16 cellular contexts compared by ENCODE assay signal in the genomic region with DNA sequence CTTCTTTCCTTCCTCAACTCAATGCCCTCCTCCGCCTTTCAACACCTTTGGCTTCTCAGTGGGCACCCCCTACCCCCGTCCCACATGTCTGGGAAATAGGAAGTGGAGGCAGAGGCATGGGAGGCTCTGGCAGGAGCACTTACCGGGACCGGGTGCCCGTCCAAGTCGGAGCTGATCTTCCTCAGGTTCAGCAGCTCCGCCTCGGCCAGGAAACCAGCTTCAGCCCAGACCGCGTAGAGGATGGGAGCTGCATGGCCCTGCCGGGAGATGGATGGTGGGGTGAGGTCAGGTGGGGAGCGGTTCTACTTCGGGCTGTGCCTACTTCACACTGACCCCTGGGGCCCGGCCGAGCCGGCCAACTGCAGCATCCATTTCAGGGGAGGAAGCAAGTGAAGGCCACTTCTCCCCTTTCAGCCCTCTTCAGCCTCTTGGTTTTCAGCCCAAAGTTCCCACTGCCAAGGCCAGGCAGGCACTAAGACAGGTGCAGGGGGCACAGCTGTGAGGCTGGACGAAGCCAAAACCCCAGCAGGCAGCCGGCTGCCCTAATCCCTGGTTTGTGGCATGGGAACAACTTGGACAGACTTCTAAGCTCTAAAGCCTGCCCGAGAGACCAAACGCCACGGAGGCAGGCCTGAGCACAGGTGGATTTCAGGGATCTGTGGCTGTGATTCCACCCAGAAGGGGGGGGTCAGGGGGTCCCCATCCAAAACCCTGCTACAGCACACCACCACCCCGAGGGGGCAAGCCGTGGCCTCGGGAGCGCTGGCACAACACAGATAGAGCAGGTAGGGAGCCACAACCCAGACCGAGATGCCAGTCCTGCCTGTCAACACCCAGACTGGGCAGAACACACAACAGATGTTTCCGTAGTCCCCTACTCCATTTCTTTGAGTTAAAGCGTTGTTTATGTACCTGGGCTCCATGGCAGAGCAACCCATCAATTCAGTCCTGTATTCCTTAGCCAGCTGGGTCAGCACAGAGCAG. TPM values are rescaled to one million over a fixed set of nuclear protein-coding genes. Genes with fewer than 3 reads are reported as not detected.
DNase-seq lines count a peak whose midpoint lies in the region; ATAC-seq and TF ChIP-seq lines count a peak whose summit lies in the region.
"Had no signal": no experiment of that assay in that cellular context is flagged by ENCODE, and none has a peak within 500 bp of the region (broad histone marks: within the 10 kb centered on the region; RNA-seq: fewer than 3 reads in every experiment).

No MANE protein-coding gene starts in this region.

- POLR2A ChIA-PET in WTC11 (lab: Charles Lee) (interaction anchor here (1.5 kb wide), 1 partner anchor 9 kb away, joined by 3 read pairs; no protein-coding TSS in a partner anchor), GM10248 (lab: Yijun Ruan, JAX) (no interaction called here)

- H3K4me1 ChIP-seq in heart right ventricle, result peaks cover 10 to 93% (median 51%) of the 10 kb centered on the region in 9 donors
- peaks cover 40 to 47% of the 10 kb centered on the region in 2 donors for H3K4me1 ChIP-seq in gastrocnemius medialis

- H3K27me3 ChIP-seq in HL-60 (ENCODE audit: insufficient read depth, poor library complexity, severe bottlenecking), result no peaks in the 10 kb centered on the region
- H3K27me3 ChIP-seq in heart right ventricle, result no peaks in the 10 kb centered on the region
- H3K27me3 ChIP-seq in gastrocnemius medialis, result no peaks in the 10 kb centered on the region
- H3K27me3 ChIP-seq: dorsolateral prefrontal cortex, transverse colon had no signal

- peaks cover 61% of the 10 kb centered on the region for H3K36me3 Mint-ChIP-seq in WTC11
- H3K36me3 Mint-ChIP-seq in activated naive CD4-positive, alpha-beta T cell treated with anti-CD3 and anti-CD28 coated beads for 36 hours (ENCODE audit: low read depth), result peaks cover 16% of the 10 kb centered on the region

- H3K27ac Mint-ChIP-seq in WTC11, result peak overlapping the region; percentile 91
- H3K27ac Mint-ChIP-seq in activated naive CD4-positive, alpha-beta T cell treated with anti-CD3 and anti-CD28 coated beads for 36 hours, result no peak overlapping the region
- H3K27ac Mint-ChIP-seq: stimulated activated memory B cell treated with anti-CD40 and anti-IgM and Interleukin-4, amounts not matched to agents 10 μg/mL and 1 μg/mL and 100 μg/mL, for 72 hours had no signal

- H3K4me3 Mint-ChIP-seq in WTC11, result no peak overlapping the region
- H3K4me3 Mint-ChIP-seq in activated naive CD4-positive, alpha-beta T cell treated with anti-CD3 and anti-CD28 coated beads for 36 hours, result no peak overlapping the region
- H3K4me3 Mint-ChIP-seq: stimulated activated memory B cell treated with anti-CD40 and anti-IgM and Interleukin-4, amounts not matched to agents 10 μg/mL and 1 μg/mL and 100 μg/mL, for 72 hours had no signal

- TF ChIP-seq POLR2A in gastrocnemius medialis (IDR thresholded peaks at IDR 0.05), result no peak

- no peak for TF ChIP-seq CTCF in HL-60 (IDR thresholded peaks at IDR 0.05; ENCODE audit: insufficient read depth, low read length)
- TF ChIP-seq CTCF in WTC11 (IDR thresholded peaks at IDR 0.05), result no peak
- TF ChIP-seq CTCF in heart right ventricle (IDR thresholded peaks at IDR 0.05), result no peak
- no peak for TF ChIP-seq CTCF in gastrocnemius medialis (IDR thresholded peaks at IDR 0.05 in 4 of 5, conservative IDR thresholded peaks at IDR 0.05 in 1 of 5)
- TF ChIP-seq CTCF in GM10248 (IDR thresholded peaks at IDR 0.05; ENCODE audit: control extremely low read depth, extremely low read depth, low read depth, missing control alignments), result no peak

- H3K4me1 Mint-ChIP-seq in WTC11, result peaks cover 53% of the 10 kb centered on the region
- H3K4me1 Mint-ChIP-seq in activated naive CD4-positive, alpha-beta T cell treated with anti-CD3 and anti-CD28 coated beads for 36 hours (ENCODE audit: low read depth), result peaks cover 9% of the 10 kb centered on the region

- H3K9me3 ChIP-seq in heart right ventricle, result peaks cover 0 to 10% (median 0%) of the 10 kb centered on the region in 11 donors
- no peaks in the 10 kb centered on the region for H3K9me3 ChIP-seq in gastrocnemius medialis
- H3K9me3 ChIP-seq: transverse colon had no signal

- H3K36me3 ChIP-seq in heart right ventricle (peaks cover 0 to 63% (median 24%) of the 10 kb centered on the region in 9 donors), gastrocnemius medialis (peaks cover 0 to 35% of the 10 kb centered on the region in 2 donors)

- CTCF ChIA-PET in WTC11 (lab: Charles Lee), result no interaction called here
- CTCF ChIA-PET in activated naive CD4-positive, alpha-beta T cell treated with anti-CD3 and anti-CD28 coated beads for 36 hours (lab: Charles Lee), result interaction anchor here (1.2 kb wide), 1 partner anchor 21 kb away, joined by 3 read pairs; no protein-coding TSS in a partner anchor
- CTCF ChIA-PET in GM10248 (lab: Yijun Ruan, JAX), result interaction anchor here (0.7 to 1.5 kb wide), 5 partner anchors 12 to 45 kb away, joined by 3 to 6 read pairs (median 3); no protein-coding TSS in a partner anchor

- no peaks in the 10 kb centered on the region for H3K27me3 Mint-ChIP-seq in WTC11 (ENCODE audit: low read depth)
- H3K27me3 Mint-ChIP-seq in activated naive CD4-positive, alpha-beta T cell treated with anti-CD3 and anti-CD28 coated beads for 36 hours (ENCODE audit: low read depth), result no peaks in the 10 kb centered on the region
- H3K27me3 Mint-ChIP-seq: stimulated activated memory B cell treated with anti-CD40 and anti-IgM and Interleukin-4, amounts not matched to agents 10 μg/mL and 1 μg/mL and 100 μg/mL, for 72 hours had no signal

- no peak for DNase-seq in HL-60 (ENCODE audit: low read depth in 1 of 2, low spot score in 1 of 2)
- no peak for DNase-seq in WTC11 (ENCODE audit: low spot score)
- DNase-seq in heart right ventricle, result no peak
- peak; percentile 53 to 84 for DNase-seq in gastrocnemius medialis
- DNase-seq in activated naive CD4-positive, alpha-beta T cell treated with anti-CD3 and anti-CD28 coated beads for 36 hours, result no peak
- no peak for DNase-seq in GM10248 (ENCODE audit: extremely low spot score)
- DNase-seq in NCI-H2171 (lab: John Stamatoyannopoulos, UW), result no peak
- DNase-seq: activated gamma-delta T cell, DMS79, head of caudate nucleus, KG1, transverse colon had no signal

- 66 to 82% methylated on average over 26 to 28 of the region's 28 CpGs for WGBS in heart right ventricle, 2 donors

- H3K9me3 Mint-ChIP-seq in WTC11, result no peaks in the 10 kb centered on the region
- no peaks in the 10 kb centered on the region for H3K9me3 Mint-ChIP-seq in activated naive CD4-positive, alpha-beta T cell treated with anti-CD3 and anti-CD28 coated beads for 36 hours
- H3K9me3 Mint-ChIP-seq: stimulated activated memory B cell treated with anti-CD40 and anti-IgM and Interleukin-4, amounts not matched to agents 10 μg/mL and 1 μg/mL and 100 μg/mL, for 72 hours had no signal

- intact Hi-C loops in heart right ventricle (cut with DNase I) (no loop called here), gastrocnemius medialis (cut with DNase I; ENCODE audit: low total_unique reads) (no loop called here)
- intact Hi-C loops in activated naive CD4-positive, alpha-beta T cell treated with anti-CD3 and anti-CD28 coated beads for 36 hours (cut with micrococcal nuclease), result no loop called here

- in situ Hi-C loops in gastrocnemius medialis (cut with MboI; ENCODE audit: low sequenced_read_pairs in 4 of 4), result no loop called here

- no peak for ATAC-seq in WTC11
- ATAC-seq in heart right ventricle, result peak in 4 of 8 donors; percentile 15 to 57 (median 39)
- peak; percentile 61 to 89 for ATAC-seq in gastrocnemius medialis
- ATAC-seq in GM19463 (IDR thresholded peaks at IDR 0.05; ENCODE audit: unreplicated experiment), result no peak
- ATAC-seq: esophagus mucosa; stimulated activated memory B cell treated with anti-CD40 and anti-IgM and Interleukin-4, amounts not matched to agents 10 μg/mL and 1 μg/mL and 100 μg/mL, for 72 hours had no signal

- H3K4me3 ChIP-seq in HL-60 (replicated peaks; ENCODE audit: insufficient read depth, low read length) (no peak overlapping the region), heart right ventricle (no peak overlapping the region), gastrocnemius medialis (no peak overlapping the region)
- H3K4me3 ChIP-seq: dorsolateral prefrontal cortex, transverse colon had no signal

- H3K27ac ChIP-seq in HL-60 (replicated peaks), result peak overlapping the region; percentile 88
- peak overlapping the region in 9 of 10 donors; percentile 3 to 73 (median 65) for H3K27ac ChIP-seq in heart right ventricle
- peak overlapping the region; percentile 66 to 81 (median 72) for H3K27ac ChIP-seq in gastrocnemius medialis
- H3K27ac ChIP-seq: transverse colon had no signal

TF ChIP-seq in WTC11, 78 proteins besides CTCF, POLR2A, EP300 and RAD21 (continues in another document):
- TF ChIP-seq, protein P1, sequence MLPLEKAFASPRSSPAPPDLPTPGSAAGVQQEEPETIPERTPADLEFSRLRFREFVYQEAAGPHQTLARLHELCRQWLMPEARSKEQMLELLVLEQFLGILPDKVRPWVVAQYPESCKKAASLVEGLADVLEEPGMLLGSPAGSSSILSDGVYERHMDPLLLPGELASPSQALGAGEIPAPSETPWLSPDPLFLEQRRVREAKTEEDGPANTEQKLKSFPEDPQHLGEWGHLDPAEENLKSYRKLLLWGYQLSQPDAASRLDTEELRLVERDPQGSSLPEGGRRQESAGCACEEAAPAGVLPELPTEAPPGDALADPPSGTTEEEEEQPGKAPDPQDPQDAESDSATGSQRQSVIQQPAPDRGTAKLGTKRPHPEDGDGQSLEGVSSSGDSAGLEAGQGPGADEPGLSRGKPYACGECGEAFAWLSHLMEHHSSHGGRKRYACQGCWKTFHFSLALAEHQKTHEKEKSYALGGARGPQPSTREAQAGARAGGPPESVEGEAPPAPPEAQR (CRISPR knock-in tag; IDR thresholded peaks at IDR 0.05), result no peak
- TF ChIP-seq NFYB (CRISPR knock-in tag; conservative IDR thresholded peaks at IDR 0.05; ENCODE audit: low read depth), result no peak
- no peak for TF ChIP-seq TCF7 (CRISPR knock-in tag; IDR thresholded peaks at IDR 0.05; ENCODE audit: low read depth)
- no peak for TF ChIP-seq ZNF232 (CRISPR knock-in tag; IDR thresholded peaks at IDR 0.05)

RNA-seq across cellular contexts. Expression of a gene that starts 14.5 kb away (rescaled TPM):
- total RNA-seq in WTC11 (2021) (1,040 to 1,222 TPM (median 1,204 TPM) in 3 replicates), heart right ventricle (10 to 100 TPM; 16.5 to 81.8 (median 25.1) TPM), gastrocnemius medialis (10 to 100 TPM; 18.5 to 41.3 (median 23.8) TPM)
- polyA plus RNA-seq in heart right ventricle, result 10 to 100 TPM; 54.6 to 91.4 TPM
- 100 to 1,000 TPM; 316 to 322 TPM for total RNA-seq in activated naive CD4-positive, alpha-beta T cell treated with anti-CD3 and anti-CD28 coated beads for 36 hours

Comparison
In these comparisons a context has a peak if more than half of its experiments do, and no peak if none do; other contexts are left out.
1. DNase-seq: peak in gastrocnemius medialis (2 of 2); none in HL-60 (0 of 2), WTC11 (single experiment), heart right ventricle (0 of 2), activated naive CD4-positive, alpha-beta T cell treated with anti-CD3 and anti-CD28 coated beads for 36 hours (single experiment), GM10248 (single experiment) and NCI-H2171 (single experiment).
2. ATAC-seq: peak in gastrocnemius medialis (2 of 2); none in WTC11 (single experiment) and GM19463 (single experiment).
3. Peak in every context shown above with its lines, with median percentiles within 50 percentile points of each other: H3K27ac ChIP-seq.